ENCODE assay signal across 10 cellular contexts in genomic region chr3:159458010-159458409, GRCh38.
DNase-seq lines count a peak whose midpoint lies in the region; ATAC-seq and TF ChIP-seq lines count a peak whose summit lies in the region.
"Had no signal": no experiment of that assay in that cellular context is flagged by ENCODE, and none has a peak within 500 bp of the region (broad histone marks: within the 10 kb centered on the region; RNA-seq: fewer than 3 reads in every experiment).

No MANE protein-coding gene starts in this region.

- H3K4me3 ChIP-seq in upper lobe of right lung, result no peak overlapping the region
- H3K4me3 ChIP-seq: body of pancreas had no signal

- DNase-seq in SIG-M5 treated with dmso at 0.1 percent for 504 hours (lab: John Stamatoyannopoulos, UW; ENCODE audit: unreplicated experiment) (peak; percentile 8), SIG-M5 (lab: John Stamatoyannopoulos, UW) (no peak), SW480 (ENCODE audit: low spot score) (peak; percentile 76), foreskin keratinocyte (peak; percentile 99 to 100), upper lobe of right lung (no peak), SKM-1 treated with dmso at 0.1 percent for 144 hours (lab: John Stamatoyannopoulos, UW; ENCODE audit: unreplicated experiment) (no peak)
- DNase-seq: activated CD4-positive, alpha-beta T cell treated with anti-CD3 and anti-CD28 coated beads, Interleukin-2, amount 10 ng/mL, durations not matched to agents 7 days and 5 days had no signal

- peak; percentile 97 for ATAC-seq in foreskin keratinocyte
- peak; percentile 89 for ATAC-seq in upper lobe of right lung
- no peak for ATAC-seq in HG03521 (IDR thresholded peaks at IDR 0.05; ENCODE audit: unreplicated experiment)
- ATAC-seq in HG02938 (IDR thresholded peaks at IDR 0.05; ENCODE audit: unreplicated experiment), result no peak
- ATAC-seq: body of pancreas had no signal

- no peaks in the 10 kb centered on the region for H3K27me3 ChIP-seq in foreskin keratinocyte
- no peaks in the 10 kb centered on the region for H3K27me3 ChIP-seq in upper lobe of right lung
- H3K27me3 ChIP-seq: body of pancreas had no signal

- H3K27ac ChIP-seq in foreskin keratinocyte, result peak overlapping the region; percentile 12
- H3K27ac ChIP-seq in upper lobe of right lung, result no peak overlapping the region
- H3K27ac ChIP-seq: body of pancreas had no signal

- H3K9me3 ChIP-seq in upper lobe of right lung, result no peaks in the 10 kb centered on the region
- H3K9me3 ChIP-seq: body of pancreas had no signal

- peaks cover 20% of the 10 kb centered on the region for H3K4me1 ChIP-seq in foreskin keratinocyte
- H3K4me1 ChIP-seq in upper lobe of right lung, result no peaks in the 10 kb centered on the region
- H3K4me1 ChIP-seq: body of pancreas had no signal

- no peaks in the 10 kb centered on the region for H3K36me3 ChIP-seq in upper lobe of right lung

- TF ChIP-seq CTCF in foreskin keratinocyte (conservative IDR thresholded peaks at IDR 0.05) (peak; percentile 21), upper lobe of right lung (IDR thresholded peaks at IDR 0.05) (no peak)

- intact Hi-C loops in upper lobe of right lung (cut with DNase I), result no loop called here

Comparison
In these comparisons a context has a peak if more than half of its experiments do, and no peak if none do; other contexts are left out.
1. DNase-seq: peak in SIG-M5 treated with dmso at 0.1 percent for 504 hours (single experiment), SW480 (single experiment) and foreskin keratinocyte (2 of 2); none in SIG-M5 (single experiment), upper lobe of right lung (single experiment) and SKM-1 treated with dmso at 0.1 percent for 144 hours (single experiment).
2. ATAC-seq: peak in foreskin keratinocyte (single experiment) and upper lobe of right lung (single experiment); none in HG03521 (single experiment) and HG02938 (single experiment).